ENCODE assay signal across 8 cellular contexts in genomic region chr2:74472945-74473258, GRCh38. TPM values are rescaled to one million over a fixed set of nuclear protein-coding genes. Genes with fewer than 3 reads are reported as not detected.
DNase-seq lines count a peak whose midpoint lies in the region; ATAC-seq and TF ChIP-seq lines count a peak whose summit lies in the region.

No MANE protein-coding gene starts in this region.

- peak overlapping the region; percentile 88 for H3K27ac ChIP-seq in CD4-positive, alpha-beta memory T cell (ENCODE audit: low read depth, low read length)
- peak overlapping the region; percentile 94 for H3K27ac ChIP-seq in neural cell (ENCODE audit: low read length)

- CTCF ChIA-PET in CD4-positive, alpha-beta memory T cell (lab: Charles Lee; ENCODE audit: partially characterized antibody), result interaction anchor here (0.7 to 3.1 kb wide), 8 partner anchors 9 to 138 kb away, joined by 3 to 32 read pairs (median 6); partner anchors contain the start of genes CCDC142, INO80B, TTC31 and WBP1

- intact Hi-C loops in CD4-positive, alpha-beta memory T cell (cut with micrococcal nuclease), result loop anchor here (1.0 kb wide), 3 partner anchors 10 to 56 kb away; partner anchors contain the start of genes AUP1, HTRA2, TTC31 and WBP1

- H3K4me3 Mint-ChIP-seq in CD4-positive, alpha-beta memory T cell, result peak overlapping the region; percentile 96 to 99 (median 98)

- H3K36me3 ChIP-seq in CD4-positive, alpha-beta memory T cell (ENCODE audit: insufficient read depth, low read length), result peaks cover 19% of the 10 kb centered on the region
- H3K36me3 ChIP-seq in MG63 (peaks cover 22% of the 10 kb centered on the region), endocrine pancreas (ENCODE audit: control insufficient read depth, insufficient read depth, low read length) (no peaks in the 10 kb centered on the region), neural cell (ENCODE audit: insufficient read depth, low read length) (no peaks in the 10 kb centered on the region)

- TF ChIP-seq EP300 in neural cell (conservative IDR thresholded peaks at IDR 0.05; ENCODE audit: poor library complexity, severe bottlenecking), result no peak

- no peaks in the 10 kb centered on the region for H3K9me2 ChIP-seq in neural cell (ENCODE audit: insufficient read depth, low read length)

- peaks cover 0 to 7% (median 0%) of the 10 kb centered on the region in 8 donors for H3K9me3 Mint-ChIP-seq in CD4-positive, alpha-beta memory T cell

- POLR2A ChIA-PET in CD4-positive, alpha-beta memory T cell (lab: Charles Lee; ENCODE audit: partially characterized antibody), result interaction anchor here (0.7 to 14.3 kb wide), 21 partner anchors 8 to 736 kb away, joined by 3 to 516 read pairs (median 4); partner anchors contain the start of genes AUP1, C2orf81, CCDC142 and DQX1

- H3K9ac ChIP-seq in endocrine pancreas (ENCODE audit: control insufficient read depth, insufficient read depth, low read length), result no peak overlapping the region
- peak overlapping the region; percentile 84 for H3K9ac ChIP-seq in neural cell (ENCODE audit: low read length)

- no peaks in the 10 kb centered on the region for H3K9me3 ChIP-seq in CD4-positive, alpha-beta memory T cell (ENCODE audit: control insufficient read depth in 1 of 2, low read length in 2 of 2)
- H3K9me3 ChIP-seq in MG63, result no peaks in the 10 kb centered on the region
- no peaks in the 10 kb centered on the region for H3K9me3 ChIP-seq in endocrine pancreas (ENCODE audit: control insufficient read depth, low read length)
- H3K9me3 ChIP-seq in neural cell (ENCODE audit: low read length), result no peaks in the 10 kb centered on the region

- H4K20me1 ChIP-seq in neural cell (ENCODE audit: insufficient read depth), result no peaks in the 10 kb centered on the region

- no peak for TF ChIP-seq CTCF in neural cell (IDR thresholded peaks at IDR 0.05; ENCODE audit: poor library complexity, severe bottlenecking)

- ATAC-seq in HG03039 (IDR thresholded peaks at IDR 0.05; ENCODE audit: unreplicated experiment), result no peak

- peak overlapping the region; percentile 97 to 100 (median 99) for H3K27ac Mint-ChIP-seq in CD4-positive, alpha-beta memory T cell

- no peak for DNase-seq in CD4-positive, alpha-beta memory T cell
- DNase-seq in MG63, result no peak
- no peak for DNase-seq in nucleus accumbens (lab: John Stamatoyannopoulos, UW)
- DNase-seq in effector CD4-positive, alpha-beta T cell, result no peak
- DNase-seq in DMS114 treated with DMSO at 0.1 percent for 48 hours (lab: John Stamatoyannopoulos, UW; ENCODE audit: unreplicated experiment), result no peak

- peaks cover 12 to 40% (median 22%) of the 10 kb centered on the region in 4 donors for H3K4me1 Mint-ChIP-seq in CD4-positive, alpha-beta memory T cell

- H3K4me1 ChIP-seq in CD4-positive, alpha-beta memory T cell (ENCODE audit: insufficient read depth, low read length), result peaks cover 20% of the 10 kb centered on the region
- no peaks in the 10 kb centered on the region for H3K4me1 ChIP-seq in endocrine pancreas (ENCODE audit: control insufficient read depth, insufficient read depth, low read length)

- H3F3A ChIP-seq in neural cell (ENCODE audit: insufficient read depth, low read length, poor library complexity, severe bottlenecking), result peaks cover 3% of the 10 kb centered on the region

- H2AFZ ChIP-seq in neural cell (ENCODE audit: low read depth, low read length), result peak overlapping the region; percentile 99

- H3K4me3 ChIP-seq in CD4-positive, alpha-beta memory T cell (ENCODE audit: low read length in 2 of 2), result peak overlapping the region; percentile 67 to 84
- H3K4me3 ChIP-seq in MG63, result peak overlapping the region; percentile 70
- H3K4me3 ChIP-seq in endocrine pancreas (ENCODE audit: control insufficient read depth, insufficient read depth, low read length), result peak overlapping the region; percentile 84
- H3K4me3 ChIP-seq in neural cell (ENCODE audit: low read length), result peak overlapping the region; percentile 83

- no peaks in the 10 kb centered on the region for H3K27me3 ChIP-seq in CD4-positive, alpha-beta memory T cell (ENCODE audit: insufficient read depth, low read length)
- H3K27me3 ChIP-seq in MG63, result no peaks in the 10 kb centered on the region
- no peaks in the 10 kb centered on the region for H3K27me3 ChIP-seq in endocrine pancreas (ENCODE audit: control insufficient read depth, insufficient read depth, low read length)
- H3K27me3 ChIP-seq in neural cell (ENCODE audit: insufficient read depth, low read depth, low read length), result no peaks in the 10 kb centered on the region

- TF ChIP-seq RAD21 in neural cell (conservative IDR thresholded peaks at IDR 0.05), result no peak

- peaks cover 20 to 41% of the 10 kb centered on the region in 2 donors for H3K36me3 Mint-ChIP-seq in CD4-positive, alpha-beta memory T cell

- H3K79me2 ChIP-seq in neural cell (replicated peaks; ENCODE audit: insufficient read depth, low read length), result no peaks in the 10 kb centered on the region

- no peaks in the 10 kb centered on the region for H3K27me3 Mint-ChIP-seq in CD4-positive, alpha-beta memory T cell

- peak overlapping the region; percentile 68 for H3K4me2 ChIP-seq in neural cell (ENCODE audit: low read length)

TF ChIP-seq in neural cell, 6 proteins besides CTCF, POLR2A, EP300 and RAD21:
- TF ChIP-seq, protein P1, sequence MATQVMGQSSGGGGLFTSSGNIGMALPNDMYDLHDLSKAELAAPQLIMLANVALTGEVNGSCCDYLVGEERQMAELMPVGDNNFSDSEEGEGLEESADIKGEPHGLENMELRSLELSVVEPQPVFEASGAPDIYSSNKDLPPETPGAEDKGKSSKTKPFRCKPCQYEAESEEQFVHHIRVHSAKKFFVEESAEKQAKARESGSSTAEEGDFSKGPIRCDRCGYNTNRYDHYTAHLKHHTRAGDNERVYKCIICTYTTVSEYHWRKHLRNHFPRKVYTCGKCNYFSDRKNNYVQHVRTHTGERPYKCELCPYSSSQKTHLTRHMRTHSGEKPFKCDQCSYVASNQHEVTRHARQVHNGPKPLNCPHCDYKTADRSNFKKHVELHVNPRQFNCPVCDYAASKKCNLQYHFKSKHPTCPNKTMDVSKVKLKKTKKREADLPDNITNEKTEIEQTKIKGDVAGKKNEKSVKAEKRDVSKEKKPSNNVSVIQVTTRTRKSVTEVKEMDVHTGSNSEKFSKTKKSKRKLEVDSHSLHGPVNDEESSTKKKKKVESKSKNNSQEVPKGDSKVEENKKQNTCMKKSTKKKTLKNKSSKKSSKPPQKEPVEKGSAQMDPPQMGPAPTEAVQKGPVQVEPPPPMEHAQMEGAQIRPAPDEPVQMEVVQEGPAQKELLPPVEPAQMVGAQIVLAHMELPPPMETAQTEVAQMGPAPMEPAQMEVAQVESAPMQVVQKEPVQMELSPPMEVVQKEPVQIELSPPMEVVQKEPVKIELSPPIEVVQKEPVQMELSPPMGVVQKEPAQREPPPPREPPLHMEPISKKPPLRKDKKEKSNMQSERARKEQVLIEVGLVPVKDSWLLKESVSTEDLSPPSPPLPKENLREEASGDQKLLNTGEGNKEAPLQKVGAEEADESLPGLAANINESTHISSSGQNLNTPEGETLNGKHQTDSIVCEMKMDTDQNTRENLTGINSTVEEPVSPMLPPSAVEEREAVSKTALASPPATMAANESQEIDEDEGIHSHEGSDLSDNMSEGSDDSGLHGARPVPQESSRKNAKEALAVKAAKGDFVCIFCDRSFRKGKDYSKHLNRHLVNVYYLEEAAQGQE (IDR thresholded peaks at IDR 0.05; ENCODE audit: borderline replicate concordance), result no peak
- TF ChIP-seq EZH2 (IDR thresholded peaks at IDR 0.05; ENCODE audit: borderline replicate concordance, insufficient read depth, low read length, poor library complexity, severe bottlenecking) (no peak), MXI1 (conservative IDR thresholded peaks at IDR 0.05; ENCODE audit: poor library complexity, severe bottlenecking) (no peak), TAF1 (IDR thresholded peaks at IDR 0.05; ENCODE audit: low read depth) (no peak), SMC3 (conservative IDR thresholded peaks at IDR 0.05; ENCODE audit: poor library complexity) (no peak), POLR2AphosphoS5 (IDR thresholded peaks at IDR 0.05) (no peak)

RNA-seq across cellular contexts. Expression of gene MRPL53, which starts 0.4 kb away (rescaled TPM):
- total RNA-seq in CD4-positive, alpha-beta memory T cell, result 10 to 100 TPM; 72.8 to 82.3 TPM
- polyA plus RNA-seq in CD4-positive, alpha-beta memory T cell, result 100 to 1,000 TPM in 1 of 2 donors, 10 to 100 TPM in 1; 96.5 to 120 TPM
- 33.7 and 48.9 TPM in 2 replicates for total RNA-seq in MG63 (2014; rRNA removed; shearing (Covaris generic); ENCODE audit: low replicate concordance)
- polyA plus RNA-seq in neural cell, result 28.0 and 28.6 TPM in 2 replicates
- polyA minus RNA-seq in neural cell, result 12.2 and 12.7 TPM in 2 replicates

RNA-seq across cellular contexts. Expression of gene MOGS, which starts 7.7 kb away (rescaled TPM):
- total RNA-seq in CD4-positive, alpha-beta memory T cell, result 10 to 100 TPM; 92.3 to 94.1 TPM
- polyA plus RNA-seq in CD4-positive, alpha-beta memory T cell, result 10 to 100 TPM; 34.0 to 38.5 TPM
- total RNA-seq in MG63 (2014; rRNA removed; shearing (Covaris generic); ENCODE audit: low replicate concordance), result 23.0 and 51.6 TPM in 2 replicates
- polyA plus RNA-seq in neural cell, result 39.6 and 51.2 TPM in 2 replicates
- polyA minus RNA-seq in neural cell, result 32.9 TPM in 2 replicates

RNA-seq across cellular contexts. Expression of gene CCDC142, which starts 9.9 kb away (rescaled TPM):
- total RNA-seq in CD4-positive, alpha-beta memory T cell, result 10 to 100 TPM; 63.9 to 67.6 TPM
- polyA plus RNA-seq in CD4-positive, alpha-beta memory T cell, result 10 to 100 TPM in 1 of 2 donors, 1 to 10 TPM in 1; 3.6 to 10.2 TPM
- 6.8 and 10.8 TPM in 2 replicates for total RNA-seq in MG63 (2014; rRNA removed; shearing (Covaris generic); ENCODE audit: low replicate concordance)
- 21.6 and 48.0 TPM in 2 replicates for polyA plus RNA-seq in neural cell
- polyA minus RNA-seq in neural cell, result 35.5 and 53.1 TPM in 2 replicates

RNA-seq across cellular contexts. Expression of gene TTC31, which starts 10.0 kb away (rescaled TPM):
- total RNA-seq in CD4-positive, alpha-beta memory T cell, result 10 to 100 TPM; 43.7 to 46.9 TPM
- polyA plus RNA-seq in CD4-positive, alpha-beta memory T cell, result 10 to 100 TPM; 17.0 to 19.2 TPM
- 8.6 and 16.3 TPM in 2 replicates for total RNA-seq in MG63 (2014; rRNA removed; shearing (Covaris generic); ENCODE audit: low replicate concordance)
- 11.0 and 16.3 TPM in 2 replicates for polyA plus RNA-seq in neural cell
- polyA minus RNA-seq in neural cell, result 7.1 and 7.2 TPM in 2 replicates

RNA-seq across cellular contexts. Expression of gene WBP1, which starts 14.7 kb away (rescaled TPM):
- 100 to 1,000 TPM; 108 to 109 TPM for total RNA-seq in CD4-positive, alpha-beta memory T cell
- 10 to 100 TPM; 38.1 to 41.2 TPM for polyA plus RNA-seq in CD4-positive, alpha-beta memory T cell
- 7.5 and 15.4 TPM in 2 replicates for total RNA-seq in MG63 (2014; rRNA removed; shearing (Covaris generic); ENCODE audit: low replicate concordance)
- 220 and 230 TPM in 2 replicates for polyA plus RNA-seq in neural cell
- polyA minus RNA-seq in neural cell, result 70.5 and 73.5 TPM in 2 replicates
